8 cellular contexts compared by ENCODE assay signal in genomic region chr12:115752913-115753726, GRCh38.
DNase-seq lines count a peak whose midpoint lies in the region; ATAC-seq and TF ChIP-seq lines count a peak whose summit lies in the region.

No MANE protein-coding gene starts in this region.

- intact Hi-C loops in Right ventricle myocardium inferior (cut with DNase I) (loop anchor here (1.0 to 5.0 kb wide), 4 partner anchors 91 to 1085 kb away; partner anchors contain the start of gene TBX3), cardiac septum (cut with DNase I) (loop anchor here (2.0 to 5.0 kb wide), 3 partner anchors 91 to 1090 kb away; no protein-coding TSS in a partner anchor), head of caudate nucleus (cut with DNase I) (loop anchor here (2.0 to 10.0 kb wide), 2 partner anchors 608 to 1090 kb away; no protein-coding TSS in a partner anchor)

- H3K27ac ChIP-seq in VCaP, result peak overlapping the region; percentile 93

- H3K9me3 Mint-ChIP-seq in activated naive CD4-positive, alpha-beta T cell treated with anti-CD3 and anti-CD28 coated beads, Interleukin-2, amount 50 U/mL, for 72 hours, result no peaks in the 10 kb centered on the region

- no peaks in the 10 kb centered on the region for H3K36me3 Mint-ChIP-seq in activated naive CD4-positive, alpha-beta T cell treated with anti-CD3 and anti-CD28 coated beads, Interleukin-2, amount 50 U/mL, for 72 hours

- TF ChIP-seq CTCF in VCaP (conservative IDR thresholded peaks at IDR 0.05), result peak; percentile 89

- H3K27ac Mint-ChIP-seq in activated naive CD4-positive, alpha-beta T cell treated with anti-CD3 and anti-CD28 coated beads, Interleukin-2, amount 50 U/mL, for 72 hours, result no peak overlapping the region

- no peak for DNase-seq in Right ventricle myocardium inferior (ENCODE audit: missing footprints)
- DNase-seq in cardiac septum (ENCODE audit: low spot score), result no peak
- peak; percentile 28 for DNase-seq in NCI-H128 (lab: John Stamatoyannopoulos, UW; ENCODE audit: unreplicated experiment)
- DNase-seq in head of caudate nucleus, result peak in 35 of 42 donors; percentile 6 to 79 (median 50)
- peak; percentile 7 for DNase-seq in putamen (ENCODE audit: low spot score)
- no peak for DNase-seq in activated naive CD4-positive, alpha-beta T cell treated with anti-CD3 and anti-CD28 coated beads, Interleukin-2, amount 50 U/mL, for 72 hours (ENCODE audit: low spot score in 2 of 2)

- ATAC-seq in Right ventricle myocardium inferior, result peak; percentile 90
- ATAC-seq in GM21717 (IDR thresholded peaks at IDR 0.05; ENCODE audit: unreplicated experiment), result no peak
- ATAC-seq in activated naive CD4-positive, alpha-beta T cell treated with anti-CD3 and anti-CD28 coated beads, Interleukin-2, amount 50 U/mL, for 72 hours, result no peak

Comparison
In these comparisons a context has a peak if more than half of its experiments do, and no peak if none do; other contexts are left out.
1. DNase-seq: peak in NCI-H128 (single experiment), head of caudate nucleus (35 of 42) and putamen (single experiment); none in Right ventricle myocardium inferior (single experiment), cardiac septum (single experiment) and activated naive CD4-positive, alpha-beta T cell treated with anti-CD3 and anti-CD28 coated beads, Interleukin-2, amount 50 U/mL, for 72 hours (0 of 2).